ENCODE assay signal across 1 cellular context in the genomic region with DNA sequence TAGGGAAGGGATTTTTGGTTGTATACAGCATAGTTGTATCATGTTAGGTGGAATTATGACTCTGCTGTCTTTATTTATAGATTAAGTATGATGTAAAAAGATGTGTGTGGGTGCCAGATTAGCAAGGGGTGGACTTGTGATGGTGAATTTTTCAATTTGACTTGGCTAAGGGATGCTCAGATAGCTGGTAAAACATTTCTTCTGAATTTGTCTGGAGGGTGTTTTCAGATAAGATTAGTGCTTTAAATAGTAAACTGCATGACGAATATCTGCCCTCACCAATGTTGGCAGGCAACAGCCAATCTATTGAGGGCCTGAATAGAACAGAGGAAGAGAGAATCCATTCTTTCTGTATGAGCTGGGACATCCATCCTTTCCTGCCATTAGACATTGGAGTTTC.
TF ChIP-seq lines count a peak whose summit lies in the region.

No MANE protein-coding gene starts in this region.

TF ChIP-seq in K562, 482 proteins besides CTCF, POLR2A, EP300 and RAD21 (continued from another document):
- TF ChIP-seq, protein P1, sequence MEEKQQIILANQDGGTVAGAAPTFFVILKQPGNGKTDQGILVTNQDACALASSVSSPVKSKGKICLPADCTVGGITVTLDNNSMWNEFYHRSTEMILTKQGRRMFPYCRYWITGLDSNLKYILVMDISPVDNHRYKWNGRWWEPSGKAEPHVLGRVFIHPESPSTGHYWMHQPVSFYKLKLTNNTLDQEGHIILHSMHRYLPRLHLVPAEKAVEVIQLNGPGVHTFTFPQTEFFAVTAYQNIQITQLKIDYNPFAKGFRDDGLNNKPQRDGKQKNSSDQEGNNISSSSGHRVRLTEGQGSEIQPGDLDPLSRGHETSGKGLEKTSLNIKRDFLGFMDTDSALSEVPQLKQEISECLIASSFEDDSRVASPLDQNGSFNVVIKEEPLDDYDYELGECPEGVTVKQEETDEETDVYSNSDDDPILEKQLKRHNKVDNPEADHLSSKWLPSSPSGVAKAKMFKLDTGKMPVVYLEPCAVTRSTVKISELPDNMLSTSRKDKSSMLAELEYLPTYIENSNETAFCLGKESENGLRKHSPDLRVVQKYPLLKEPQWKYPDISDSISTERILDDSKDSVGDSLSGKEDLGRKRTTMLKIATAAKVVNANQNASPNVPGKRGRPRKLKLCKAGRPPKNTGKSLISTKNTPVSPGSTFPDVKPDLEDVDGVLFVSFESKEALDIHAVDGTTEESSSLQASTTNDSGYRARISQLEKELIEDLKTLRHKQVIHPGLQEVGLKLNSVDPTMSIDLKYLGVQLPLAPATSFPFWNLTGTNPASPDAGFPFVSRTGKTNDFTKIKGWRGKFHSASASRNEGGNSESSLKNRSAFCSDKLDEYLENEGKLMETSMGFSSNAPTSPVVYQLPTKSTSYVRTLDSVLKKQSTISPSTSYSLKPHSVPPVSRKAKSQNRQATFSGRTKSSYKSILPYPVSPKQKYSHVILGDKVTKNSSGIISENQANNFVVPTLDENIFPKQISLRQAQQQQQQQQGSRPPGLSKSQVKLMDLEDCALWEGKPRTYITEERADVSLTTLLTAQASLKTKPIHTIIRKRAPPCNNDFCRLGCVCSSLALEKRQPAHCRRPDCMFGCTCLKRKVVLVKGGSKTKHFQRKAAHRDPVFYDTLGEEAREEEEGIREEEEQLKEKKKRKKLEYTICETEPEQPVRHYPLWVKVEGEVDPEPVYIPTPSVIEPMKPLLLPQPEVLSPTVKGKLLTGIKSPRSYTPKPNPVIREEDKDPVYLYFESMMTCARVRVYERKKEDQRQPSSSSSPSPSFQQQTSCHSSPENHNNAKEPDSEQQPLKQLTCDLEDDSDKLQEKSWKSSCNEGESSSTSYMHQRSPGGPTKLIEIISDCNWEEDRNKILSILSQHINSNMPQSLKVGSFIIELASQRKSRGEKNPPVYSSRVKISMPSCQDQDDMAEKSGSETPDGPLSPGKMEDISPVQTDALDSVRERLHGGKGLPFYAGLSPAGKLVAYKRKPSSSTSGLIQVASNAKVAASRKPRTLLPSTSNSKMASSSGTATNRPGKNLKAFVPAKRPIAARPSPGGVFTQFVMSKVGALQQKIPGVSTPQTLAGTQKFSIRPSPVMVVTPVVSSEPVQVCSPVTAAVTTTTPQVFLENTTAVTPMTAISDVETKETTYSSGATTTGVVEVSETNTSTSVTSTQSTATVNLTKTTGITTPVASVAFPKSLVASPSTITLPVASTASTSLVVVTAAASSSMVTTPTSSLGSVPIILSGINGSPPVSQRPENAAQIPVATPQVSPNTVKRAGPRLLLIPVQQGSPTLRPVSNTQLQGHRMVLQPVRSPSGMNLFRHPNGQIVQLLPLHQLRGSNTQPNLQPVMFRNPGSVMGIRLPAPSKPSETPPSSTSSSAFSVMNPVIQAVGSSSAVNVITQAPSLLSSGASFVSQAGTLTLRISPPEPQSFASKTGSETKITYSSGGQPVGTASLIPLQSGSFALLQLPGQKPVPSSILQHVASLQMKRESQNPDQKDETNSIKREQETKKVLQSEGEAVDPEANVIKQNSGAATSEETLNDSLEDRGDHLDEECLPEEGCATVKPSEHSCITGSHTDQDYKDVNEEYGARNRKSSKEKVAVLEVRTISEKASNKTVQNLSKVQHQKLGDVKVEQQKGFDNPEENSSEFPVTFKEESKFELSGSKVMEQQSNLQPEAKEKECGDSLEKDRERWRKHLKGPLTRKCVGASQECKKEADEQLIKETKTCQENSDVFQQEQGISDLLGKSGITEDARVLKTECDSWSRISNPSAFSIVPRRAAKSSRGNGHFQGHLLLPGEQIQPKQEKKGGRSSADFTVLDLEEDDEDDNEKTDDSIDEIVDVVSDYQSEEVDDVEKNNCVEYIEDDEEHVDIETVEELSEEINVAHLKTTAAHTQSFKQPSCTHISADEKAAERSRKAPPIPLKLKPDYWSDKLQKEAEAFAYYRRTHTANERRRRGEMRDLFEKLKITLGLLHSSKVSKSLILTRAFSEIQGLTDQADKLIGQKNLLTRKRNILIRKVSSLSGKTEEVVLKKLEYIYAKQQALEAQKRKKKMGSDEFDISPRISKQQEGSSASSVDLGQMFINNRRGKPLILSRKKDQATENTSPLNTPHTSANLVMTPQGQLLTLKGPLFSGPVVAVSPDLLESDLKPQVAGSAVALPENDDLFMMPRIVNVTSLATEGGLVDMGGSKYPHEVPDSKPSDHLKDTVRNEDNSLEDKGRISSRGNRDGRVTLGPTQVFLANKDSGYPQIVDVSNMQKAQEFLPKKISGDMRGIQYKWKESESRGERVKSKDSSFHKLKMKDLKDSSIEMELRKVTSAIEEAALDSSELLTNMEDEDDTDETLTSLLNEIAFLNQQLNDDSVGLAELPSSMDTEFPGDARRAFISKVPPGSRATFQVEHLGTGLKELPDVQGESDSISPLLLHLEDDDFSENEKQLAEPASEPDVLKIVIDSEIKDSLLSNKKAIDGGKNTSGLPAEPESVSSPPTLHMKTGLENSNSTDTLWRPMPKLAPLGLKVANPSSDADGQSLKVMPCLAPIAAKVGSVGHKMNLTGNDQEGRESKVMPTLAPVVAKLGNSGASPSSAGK (IDR thresholded peaks at IDR 0.05): no peak
- TF ChIP-seq HDAC3 (IDR thresholded peaks at IDR 0.05; ENCODE audit: borderline replicate concordance, partially characterized antibody) (peak; percentile 36), ZNF696 (CRISPR knock-in tag; conservative IDR thresholded peaks at IDR 0.05) (no peak), CEBPG (CRISPR knock-in tag; IDR thresholded peaks at IDR 0.05) (no peak), CEBPG (tag; conservative IDR thresholded peaks at IDR 0.05 in 1 of 2, IDR thresholded peaks at IDR 0.05 in 1 of 2) (peak in 1 of 2 experiments; percentile 48; a peak in 2 of 4 replicates), RBM34 (IDR thresholded peaks at IDR 0.05; ENCODE audit: borderline replicate concordance, insufficient read depth, low read length) (no peak), CBFA2T3 (IDR thresholded peaks at IDR 0.05) (peak; percentile 80), MEF2D (tag; conservative IDR thresholded peaks at IDR 0.05; ENCODE audit: low read depth) (peak; percentile 96), TAF7 (tag; IDR thresholded peaks at IDR 0.05) (no peak), ZNF695 (CRISPR knock-in tag; IDR thresholded peaks at IDR 0.05) (no peak)
- TF ChIP-seq, protein P2, sequence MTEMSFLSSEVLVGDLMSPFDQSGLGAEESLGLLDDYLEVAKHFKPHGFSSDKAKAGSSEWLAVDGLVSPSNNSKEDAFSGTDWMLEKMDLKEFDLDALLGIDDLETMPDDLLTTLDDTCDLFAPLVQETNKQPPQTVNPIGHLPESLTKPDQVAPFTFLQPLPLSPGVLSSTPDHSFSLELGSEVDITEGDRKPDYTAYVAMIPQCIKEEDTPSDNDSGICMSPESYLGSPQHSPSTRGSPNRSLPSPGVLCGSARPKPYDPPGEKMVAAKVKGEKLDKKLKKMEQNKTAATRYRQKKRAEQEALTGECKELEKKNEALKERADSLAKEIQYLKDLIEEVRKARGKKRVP (CRISPR knock-in tag; IDR thresholded peaks at IDR 0.05): 0 out of 2 replicates have a peak, but pooled peaks have one; percentile 11
TF ChIP-seq in K562: peak in this region for 21.
